In genomic region chr20:44963325-44964215, GRCh38 we compare ENCODE assay signal across 20 cellular contexts. TPM values are rescaled to one million over a fixed set of nuclear protein-coding genes. Genes with fewer than 3 reads are reported as not detected.
A peak's percentile ranks its signal among the peaks of the same experiment; 100 is the strongest.
DNase-seq lines count a peak whose midpoint lies in the region; ATAC-seq and TF ChIP-seq lines count a peak whose summit lies in the region.
"Had no signal": no experiment of that assay in that cellular context is flagged by ENCODE, and none has a peak within 500 bp of the region (broad histone marks: within the 10 kb centered on the region; RNA-seq: fewer than 3 reads in every experiment).

No MANE protein-coding gene starts in this region.

- H3K27ac Mint-ChIP-seq in activated CD4-positive, alpha-beta memory T cell treated with anti-CD3 and anti-CD28 coated beads, Interleukin-2, amount 10 ng/mL, durations not matched to agents 7 days and 5 days = peak overlapping the region; percentile 83
- peak overlapping the region in 6 of 10 donors; percentile 0 to 77 (median 42) for H3K27ac Mint-ChIP-seq in naive thymus-derived CD8-positive, alpha-beta T cell
- H3K27ac Mint-ChIP-seq: GM23338 had no signal

- H3K4me3 ChIP-seq in GM12865 (ENCODE audit: low read depth, low read length) (no peak overlapping the region), KMS-11 (IDR thresholded peaks at IDR 0.05; ENCODE audit: insufficient read depth, low read depth, low read length) (no peak overlapping the region)
- H3K4me3 ChIP-seq: cardiac muscle cell, dorsolateral prefrontal cortex, GM23338, left lung, Peyer's patch had no signal

- DNase-seq in GM12865 (ENCODE audit: low read depth) = peak; percentile 45
- DNase-seq in activated CD4-positive, alpha-beta memory T cell treated with anti-CD3 and anti-CD28 coated beads, Interleukin-2, amount 10 ng/mL, durations not matched to agents 7 days and 5 days = no peak
- no peak for DNase-seq in naive thymus-derived CD8-positive, alpha-beta T cell
- no peak for DNase-seq in NCI-H1417 treated with DMSO at 0.1 percent for 48 hours (lab: John Stamatoyannopoulos, UW)
- DNase-seq in Right ventricle myocardium inferior (ENCODE audit: missing footprints) = no peak
- DNase-seq: dorsolateral prefrontal cortex; GF-D8; left lung; MV-4-11; NCI-H2081; NCI-H524; Peyer's patch; small intestine; stimulated activated CD4-positive, alpha-beta T cell treated with anti-CD3 and anti-CD28 coated beads, Interleukin-4, amount 100 ng/mL, for 4 hours; stimulated activated CD8-positive, alpha-beta memory T cell treated with anti-CD3 and anti-CD28 coated beads, Interleukin-4, amount 100 ng/mL, for 48 hours had no signal

- POLR2A ChIA-PET in activated CD4-positive, alpha-beta memory T cell treated with anti-CD3 and anti-CD28 coated beads, Interleukin-2, amount 10 ng/mL, durations not matched to agents 7 days and 5 days (lab: Charles Lee) = interaction anchor here (0.8 to 6.3 kb wide), 8 partner anchors 12 to 78 kb away, joined by 3 to 105 read pairs (median 3); partner anchors contain the start of genes PABPC1L and YWHAB
- POLR2A ChIA-PET in naive thymus-derived CD8-positive, alpha-beta T cell (lab: Charles Lee) = interaction anchor here (9.7 kb wide), 1 partner anchor 16 kb away, joined by 196 read pairs; no protein-coding TSS in a partner anchor

- intact Hi-C loops in Right ventricle myocardium inferior (cut with DNase I) = loop anchor here (5.0 kb wide), 1 partner anchor 76 kb away; the partner anchor contains the start of gene YWHAB

- H3K9me3 Mint-ChIP-seq in activated CD4-positive, alpha-beta memory T cell treated with anti-CD3 and anti-CD28 coated beads, Interleukin-2, amount 10 ng/mL, durations not matched to agents 7 days and 5 days = no peaks in the 10 kb centered on the region
- H3K9me3 Mint-ChIP-seq in naive thymus-derived CD8-positive, alpha-beta T cell = no peaks in the 10 kb centered on the region
- H3K9me3 Mint-ChIP-seq: GM23338 had no signal

- no peak for TF ChIP-seq CTCF in GM12865 (IDR thresholded peaks at IDR 0.05; ENCODE audit: insufficient read depth, low read depth, low read length, missing control alignments)
- no peak for TF ChIP-seq CTCF in KMS-11 (conservative IDR thresholded peaks at IDR 0.05; ENCODE audit: low read depth, low read length)

- H3K36me3 ChIP-seq in KMS-11 (ENCODE audit: insufficient read depth) = no peaks in the 10 kb centered on the region
- H3K36me3 ChIP-seq: cardiac muscle cell, left lung, Peyer's patch had no signal

- H2AFZ ChIP-seq in KMS-11 (ENCODE audit: low read depth) = peak overlapping the region; percentile 11; the same call in 1 of the 2 replicates
- H2AFZ ChIP-seq: GM23338 had no signal

- no peak overlapping the region for H3K4me3 Mint-ChIP-seq in activated CD4-positive, alpha-beta memory T cell treated with anti-CD3 and anti-CD28 coated beads, Interleukin-2, amount 10 ng/mL, durations not matched to agents 7 days and 5 days
- H3K4me3 Mint-ChIP-seq in naive thymus-derived CD8-positive, alpha-beta T cell = peak overlapping the region in 1 of 10 donors; percentile 18
- H3K4me3 Mint-ChIP-seq: GM23338 had no signal

- H4K20me1 ChIP-seq in KMS-11 (ENCODE audit: insufficient read depth) = no peaks in the 10 kb centered on the region

- H3K4me1 ChIP-seq in KMS-11 (ENCODE audit: low read depth, poor library complexity, severe bottlenecking) = peaks cover 76% of the 10 kb centered on the region

- peaks cover 44% of the 10 kb centered on the region for H3K79me2 ChIP-seq in KMS-11 (ENCODE audit: insufficient read depth, low read depth)

- CTCF ChIA-PET in activated CD4-positive, alpha-beta memory T cell treated with anti-CD3 and anti-CD28 coated beads, Interleukin-2, amount 10 ng/mL, durations not matched to agents 7 days and 5 days (lab: Charles Lee) = interaction anchor here (0.8 to 1.6 kb wide), 2 partner anchors 15 to 33 kb away, joined by 3 to 7 read pairs; no protein-coding TSS in a partner anchor

- H3K27me3 ChIP-seq in KMS-11 (ENCODE audit: insufficient read depth, low read depth) = no peaks in the 10 kb centered on the region
- H3K27me3 ChIP-seq: cardiac muscle cell, dorsolateral prefrontal cortex, left lung, Peyer's patch had no signal

- H3K4me2 ChIP-seq in KMS-11 = peak overlapping the region; percentile 23; the same call in 1 of the 2 replicates
- H3K4me2 ChIP-seq: GM23338 had no signal

- no peak for ATAC-seq in naive thymus-derived CD8-positive, alpha-beta T cell
- no peak for ATAC-seq in GM21619 (IDR thresholded peaks at IDR 0.05; ENCODE audit: unreplicated experiment)
- ATAC-seq in Right ventricle myocardium inferior = no peak
- ATAC-seq: GM23338, left lung had no signal

- H3K36me3 Mint-ChIP-seq in activated CD4-positive, alpha-beta memory T cell treated with anti-CD3 and anti-CD28 coated beads, Interleukin-2, amount 10 ng/mL, durations not matched to agents 7 days and 5 days (ENCODE audit: low read depth) = peaks cover 26% of the 10 kb centered on the region
- peaks cover 0 to 9% (median 8%) of the 10 kb centered on the region in 3 donors for H3K36me3 Mint-ChIP-seq in naive thymus-derived CD8-positive, alpha-beta T cell

- no peak overlapping the region for H3K9ac ChIP-seq in KMS-11

- no peaks in the 10 kb centered on the region for H3K27me3 Mint-ChIP-seq in activated CD4-positive, alpha-beta memory T cell treated with anti-CD3 and anti-CD28 coated beads, Interleukin-2, amount 10 ng/mL, durations not matched to agents 7 days and 5 days
- H3K27me3 Mint-ChIP-seq in naive thymus-derived CD8-positive, alpha-beta T cell = no peaks in the 10 kb centered on the region

- H3K4me1 Mint-ChIP-seq in activated CD4-positive, alpha-beta memory T cell treated with anti-CD3 and anti-CD28 coated beads, Interleukin-2, amount 10 ng/mL, durations not matched to agents 7 days and 5 days = peaks cover 66% of the 10 kb centered on the region
- peaks cover 29 to 57% (median 47%) of the 10 kb centered on the region in 4 donors for H3K4me1 Mint-ChIP-seq in naive thymus-derived CD8-positive, alpha-beta T cell

- no peak overlapping the region for H3K27ac ChIP-seq in KMS-11
- H3K27ac ChIP-seq: cardiac muscle cell, left lung, VCaP had no signal

RNA-seq across cellular contexts. Expression of gene STK4, which starts 2.7 kb away (rescaled TPM):
- total RNA-seq in activated CD4-positive, alpha-beta memory T cell treated with anti-CD3 and anti-CD28 coated beads, Interleukin-2, amount 10 ng/mL, durations not matched to agents 7 days and 5 days = 100 to 1,000 TPM; 204 to 213 TPM
- total RNA-seq in naive thymus-derived CD8-positive, alpha-beta T cell = 100 to 1,000 TPM; 342 to 354 TPM
- polyA plus RNA-seq in naive thymus-derived CD8-positive, alpha-beta T cell = 100 to 1,000 TPM; 178 to 192 (median 188) TPM
- 10.3 TPM for total RNA-seq in Right ventricle myocardium inferior

RNA-seq across cellular contexts. Expression of gene TOMM34, which starts 3.4 kb away (rescaled TPM):
- total RNA-seq in activated CD4-positive, alpha-beta memory T cell treated with anti-CD3 and anti-CD28 coated beads, Interleukin-2, amount 10 ng/mL, durations not matched to agents 7 days and 5 days = 10 to 100 TPM; 16.0 to 16.4 TPM
- 10 to 100 TPM in 1 of 2 experiments, 1 to 10 TPM in 1; 9.3 to 11.0 TPM for total RNA-seq in naive thymus-derived CD8-positive, alpha-beta T cell
- polyA plus RNA-seq in naive thymus-derived CD8-positive, alpha-beta T cell = 10 to 100 TPM; 12.7 to 27.2 (median 14.5) TPM
- total RNA-seq in Right ventricle myocardium inferior = 10.3 TPM

RNA-seq across cellular contexts. Expression of gene PABPC1L, which starts 53.7 kb away (rescaled TPM):
- 10 to 100 TPM; 57.9 to 58.9 TPM for total RNA-seq in activated CD4-positive, alpha-beta memory T cell treated with anti-CD3 and anti-CD28 coated beads, Interleukin-2, amount 10 ng/mL, durations not matched to agents 7 days and 5 days
- total RNA-seq in naive thymus-derived CD8-positive, alpha-beta T cell = 10 to 100 TPM; 63.2 to 63.4 TPM
- under 1 TPM; 0.28 to 0.74 (median 0.73) TPM for polyA plus RNA-seq in naive thymus-derived CD8-positive, alpha-beta T cell
- total RNA-seq in Right ventricle myocardium inferior = 2.3 TPM

Comparison
In these comparisons a context has a peak if more than half of its experiments do, and no peak if none do; other contexts are left out.
1. RNA of gene STK4, which starts 2.7 kb away (total RNA-seq): 342 to 354 TPM in naive thymus-derived CD8-positive, alpha-beta T cell and 204 to 213 TPM in activated CD4-positive, alpha-beta memory T cell treated with anti-CD3 and anti-CD28 coated beads, Interleukin-2, amount 10 ng/mL, durations not matched to agents 7 days and 5 days; 10.3 TPM in Right ventricle myocardium inferior (single experiment); every median in the first group is over 10 times any median in the second.
2. RNA of gene PABPC1L, which starts 53.7 kb away (total RNA-seq): 63.2 to 63.4 TPM in naive thymus-derived CD8-positive, alpha-beta T cell and 57.9 to 58.9 TPM in activated CD4-positive, alpha-beta memory T cell treated with anti-CD3 and anti-CD28 coated beads, Interleukin-2, amount 10 ng/mL, durations not matched to agents 7 days and 5 days; 2.3 TPM in Right ventricle myocardium inferior (single experiment); every median in the first group is over 10 times any median in the second.